In the genomic region with DNA sequence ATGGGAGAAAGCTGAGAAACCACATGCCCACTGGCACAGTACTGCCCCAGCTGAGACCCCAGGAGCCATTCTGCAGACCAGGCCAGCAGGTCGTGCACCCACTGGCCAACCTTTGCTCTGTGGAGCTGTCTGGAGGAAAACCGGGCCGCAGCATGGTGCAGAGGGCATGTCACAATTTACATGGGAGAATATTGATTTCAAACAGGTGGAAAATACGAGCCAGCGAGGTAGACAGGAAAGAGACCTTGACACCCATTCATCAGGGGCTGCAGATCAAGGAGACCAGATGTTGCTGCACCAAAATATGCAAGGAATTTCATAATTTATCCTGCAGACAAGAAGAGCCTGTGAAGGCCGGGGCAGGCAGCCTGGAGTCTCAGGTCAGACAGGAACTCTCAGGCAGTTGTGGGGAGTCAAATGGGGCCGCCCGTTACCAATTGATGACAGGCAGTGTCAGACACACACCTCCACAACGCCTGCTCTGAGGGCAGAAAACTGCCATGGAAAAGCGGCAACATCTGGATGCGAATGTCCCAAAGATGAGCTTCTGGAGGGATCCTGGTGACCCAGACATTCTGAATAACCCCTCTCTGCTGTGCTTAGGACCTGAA, we compare ENCODE assay signal across 23 cellular contexts.
"Had no signal": no experiment of that assay in that cellular context is flagged by ENCODE, and none has a peak within 500 bp of the region (broad histone marks: within the 10 kb centered on the region; RNA-seq: fewer than 3 reads in every experiment).

No MANE protein-coding gene starts in this region.

- ATAC-seq: activated naive CD4-positive, alpha-beta T cell treated with anti-CD3 and anti-CD28 coated beads, Interleukin-2, amount 50 U/mL, for 72 hours; activated T-cell treated with anti-CD3 and anti-CD28 coated beads, Interleukin-2, amount 50 U/mL, for 72 hours; left colon; stimulated activated naive B cell treated with anti-CD40 and anti-IgM and Interleukin-4, amounts not matched to agents 10 μg/mL and 1 μg/mL and 100 μg/mL, for 72 hours had no signal

- H3K4me3 ChIP-seq: colonic mucosa, smooth muscle cell, stomach, tibial artery had no signal

- H3K27ac ChIP-seq: colonic mucosa, stomach, tibial artery, VCaP had no signal

- H3K9me3 Mint-ChIP-seq: activated naive CD4-positive, alpha-beta T cell treated with anti-CD3 and anti-CD28 coated beads, Interleukin-2, amount 50 U/mL, for 72 hours; activated T-cell treated with anti-CD3 and anti-CD28 coated beads, Interleukin-2, amount 50 U/mL, for 72 hours; stimulated activated naive B cell treated with anti-CD40 and anti-IgM and Interleukin-4, amounts not matched to agents 10 μg/mL and 1 μg/mL and 100 μg/mL, for 72 hours; T-helper 1 cell treated with Interleukin-12 subunit alpha and Interleukin-12 subunit beta and Interleukin-4 antibody, amounts not matched to agents 30 μg/mL and 1 μg/mL, for 36 hours had no signal

- H3K27me3 ChIP-seq: colonic mucosa had no signal

- H3K4me2 ChIP-seq: smooth muscle cell had no signal

- H3K4me1 ChIP-seq: colonic mucosa, stomach, tibial artery had no signal

- H3K36me3 Mint-ChIP-seq: activated naive CD4-positive, alpha-beta T cell treated with anti-CD3 and anti-CD28 coated beads, Interleukin-2, amount 50 U/mL, for 72 hours; naive B cell; stimulated activated naive B cell treated with anti-CD40 and anti-IgM and Interleukin-4, amounts not matched to agents 10 μg/mL and 1 μg/mL and 100 μg/mL, for 72 hours had no signal

- H3K36me3 ChIP-seq: colonic mucosa, stomach, tibial artery had no signal

- H3K4me1 Mint-ChIP-seq: naive B cell; stimulated activated naive B cell treated with anti-CD40 and anti-IgM and Interleukin-4, amounts not matched to agents 10 μg/mL and 1 μg/mL and 100 μg/mL, for 72 hours had no signal

- H3K4me3 Mint-ChIP-seq: activated T-cell treated with anti-CD3 and anti-CD28 coated beads, Interleukin-2, amount 50 U/mL, for 72 hours; naive B cell; stimulated activated naive B cell treated with anti-CD40 and anti-IgM and Interleukin-4, amounts not matched to agents 10 μg/mL and 1 μg/mL and 100 μg/mL, for 72 hours; T-helper 1 cell treated with Interleukin-12 subunit alpha and Interleukin-12 subunit beta and Interleukin-4 antibody, amounts not matched to agents 30 μg/mL and 1 μg/mL, for 36 hours had no signal

- H3K9me3 ChIP-seq: colonic mucosa, stomach, tibial artery had no signal

- DNase-seq: activated CD4-positive, alpha-beta T cell treated with anti-CD3 and anti-CD28 coated beads for 4 hours; activated CD4-positive, alpha-beta T cell treated with anti-CD3 and anti-CD28 coated beads, Interleukin-2, amount 50 U/mL, for 4 hours; activated naive CD4-positive, alpha-beta T cell; activated T-cell treated with anti-CD3 and anti-CD28 coated beads for 4 hours; activated T-cell treated with anti-CD3 and anti-CD28 coated beads, Interleukin-2, amount 50 U/mL, for 72 hours; cerebellar nuclear complex; colonic mucosa; effector memory CD4-positive, alpha-beta T cell; left colon; mammary epithelial cell; naive B cell; occipital lobe; retina; stimulated activated CD4-positive, alpha-beta T cell treated with anti-CD3 and anti-CD28 coated beads, Interleukin-15, amount 100 ng/mL, for 24 hours; stimulated activated CD4-positive, alpha-beta T cell treated with anti-CD3 and anti-CD28 coated beads, Interleukin-2, amount 100 ng/mL, for 24 hours; stimulated activated naive B cell treated with anti-CD40 and anti-IgM and Interleukin-4, amounts not matched to agents 10 μg/mL and 1 μg/mL and 100 μg/mL, for 72 hours; stomach; T-helper 9 cell had no signal

- H3K27ac Mint-ChIP-seq: activated naive CD4-positive, alpha-beta T cell treated with anti-CD3 and anti-CD28 coated beads, Interleukin-2, amount 50 U/mL, for 72 hours; activated T-cell treated with anti-CD3 and anti-CD28 coated beads, Interleukin-2, amount 50 U/mL, for 72 hours; naive B cell; stimulated activated naive B cell treated with anti-CD40 and anti-IgM and Interleukin-4, amounts not matched to agents 10 μg/mL and 1 μg/mL and 100 μg/mL, for 72 hours; T-helper 1 cell treated with Interleukin-12 subunit alpha and Interleukin-12 subunit beta and Interleukin-4 antibody, amounts not matched to agents 30 μg/mL and 1 μg/mL, for 36 hours had no signal
